Comparison of ENCODE assay signal across 8 cellular contexts in genomic region chr19:13053761-13054604, GRCh38.
DNase-seq lines count a peak whose midpoint lies in the region; ATAC-seq and TF ChIP-seq lines count a peak whose summit lies in the region.

No MANE protein-coding gene starts in this region.

- DNase-seq in NCI-H226 (peak; percentile 98), epithelial cell of esophagus (ENCODE audit: low read depth) (peak; percentile 33), COLO668 (lab: John Stamatoyannopoulos, UW; ENCODE audit: unreplicated experiment) (no peak), erythroblast (lab: John Stamatoyannopoulos, UW) (no peak)

- H3K4me1 ChIP-seq in mucosa of rectum (ENCODE audit: control insufficient read depth in 2 of 2, insufficient read depth in 2 of 2, low read length in 2 of 2) = peaks cover 58 to 72% of the 10 kb centered on the region in 2 donors

- peak overlapping the region; percentile 26 to 49 for H3K9ac ChIP-seq in mucosa of rectum (ENCODE audit: low read depth in 1 of 2, low read length in 2 of 2)

- no peak overlapping the region for H3K4me3 ChIP-seq in epithelial cell of esophagus (ENCODE audit: low read length)
- no peak overlapping the region for H3K4me3 ChIP-seq in mucosa of rectum (ENCODE audit: low read length in 2 of 2)

- no peaks in the 10 kb centered on the region for H3K27me3 ChIP-seq in mucosa of rectum (ENCODE audit: control insufficient read depth in 2 of 2, insufficient read depth in 2 of 2, low read length in 2 of 2)

- TF ChIP-seq POLR2A in erythroblast (IDR thresholded peaks at IDR 0.05; ENCODE audit: low read length) = no peak

- peak overlapping the region; percentile 68 for H3K27ac ChIP-seq in 22Rv1
- H3K27ac ChIP-seq in mucosa of rectum (ENCODE audit: low read depth in 2 of 2, low read length in 2 of 2) = peak overlapping the region; percentile 77 to 87

- no peaks in the 10 kb centered on the region for H3K36me3 ChIP-seq in mucosa of rectum (ENCODE audit: control insufficient read depth in 2 of 2, insufficient read depth in 2 of 2, low read length in 2 of 2)

- no peaks in the 10 kb centered on the region for H3K9me3 ChIP-seq in mucosa of rectum (ENCODE audit: control insufficient read depth in 2 of 2, low read length in 2 of 2)

- ATAC-seq in HG02938 (IDR thresholded peaks at IDR 0.05; ENCODE audit: unreplicated experiment) (no peak), GM21528 (IDR thresholded peaks at IDR 0.05; ENCODE audit: low FRiP score, unreplicated experiment) (no peak)

- TF ChIP-seq CTCF in 22Rv1 (IDR thresholded peaks at IDR 0.05) = no peak
- no peak for TF ChIP-seq CTCF in epithelial cell of esophagus (IDR thresholded peaks at IDR 0.05; ENCODE audit: insufficient read depth, low read depth, low read length, missing control alignments)

Comparison
In these comparisons a context has a peak if more than half of its experiments do, and no peak if none do; other contexts are left out.
1. DNase-seq: peak in NCI-H226 (single experiment) and epithelial cell of esophagus (single experiment); none in COLO668 (single experiment) and erythroblast (0 of 2).